In genomic region chr13:26719356-26719945, GRCh38 we compare ENCODE assay signal across 12 cellular contexts. TPM values are rescaled to one million over a fixed set of nuclear protein-coding genes. Genes with fewer than 3 reads are reported as not detected.
A peak's percentile ranks its signal among the peaks of the same experiment; 100 is the strongest.
DNase-seq lines count a peak whose midpoint lies in the region; ATAC-seq and TF ChIP-seq lines count a peak whose summit lies in the region.
"Had no signal": no experiment of that assay in that cellular context is flagged by ENCODE, and none has a peak within 500 bp of the region (broad histone marks: within the 10 kb centered on the region; RNA-seq: fewer than 3 reads in every experiment).

No MANE protein-coding gene starts in this region.

- H3K9me3 Mint-ChIP-seq in MCF 10A (ENCODE audit: unreplicated experiment) = no peaks in the 10 kb centered on the region
- no peaks in the 10 kb centered on the region for H3K9me3 Mint-ChIP-seq in stimulated activated effector memory CD8-positive, alpha-beta T cell treated with anti-CD3 and anti-CD28 coated beads, Interleukin-12 subunit alpha, Interleukin-12 subunit beta, amount 100 ng/mL, for 72 hours

- H3K27ac ChIP-seq in breast epithelium = no peak overlapping the region
- no peak overlapping the region for H3K27ac ChIP-seq in brain microvascular endothelial cell
- H3K27ac ChIP-seq: adrenal gland, vagina had no signal

- in situ Hi-C loops in brain microvascular endothelial cell (cut with HindIII; ENCODE audit: low pct_ligation_motif_present, low sequenced_read_pairs) = no loop called here

- H3K4me1 Mint-ChIP-seq in MCF 10A (ENCODE audit: insufficient read depth, unreplicated experiment) = no peaks in the 10 kb centered on the region
- H3K4me1 Mint-ChIP-seq in stimulated activated effector memory CD8-positive, alpha-beta T cell treated with anti-CD3 and anti-CD28 coated beads, Interleukin-12 subunit alpha, Interleukin-12 subunit beta, amount 100 ng/mL, for 72 hours = peaks cover 28% of the 10 kb centered on the region

- H3K36me3 Mint-ChIP-seq in MCF 10A (ENCODE audit: insufficient read depth, unreplicated experiment) = no peaks in the 10 kb centered on the region
- H3K36me3 Mint-ChIP-seq in stimulated activated effector memory CD8-positive, alpha-beta T cell treated with anti-CD3 and anti-CD28 coated beads, Interleukin-12 subunit alpha, Interleukin-12 subunit beta, amount 100 ng/mL, for 72 hours = no peaks in the 10 kb centered on the region

- TF ChIP-seq POLR2A in breast epithelium (IDR thresholded peaks at IDR 0.05) = no peak

- CTCF ChIA-PET in MCF 10A (lab: Yijun Ruan, JAX) = interaction anchor here (0.5 to 2.3 kb wide), 8 partner anchors 8 to 642 kb away, joined by 3 to 12 read pairs (median 4); no protein-coding TSS in a partner anchor
- CTCF ChIA-PET in GM10248 (lab: Yijun Ruan, JAX) = interaction anchor here (1.5 kb wide), 1 partner anchor 21 kb away, joined by 6 read pairs; no protein-coding TSS in a partner anchor

- intact Hi-C loops in MCF 10A (cut with micrococcal nuclease) = no loop called here
- intact Hi-C loops in breast epithelium (cut with DNase I; ENCODE audit: low total_unique reads) = no loop called here
- intact Hi-C loops in left cardiac atrium (cut with DNase I) = no loop called here

- ATAC-seq in stimulated activated effector memory CD8-positive, alpha-beta T cell treated with anti-CD3 and anti-CD28 coated beads, Interleukin-12 subunit alpha, Interleukin-12 subunit beta, amount 100 ng/mL, for 72 hours = no peak
- no peak for ATAC-seq in HG03025 (IDR thresholded peaks at IDR 0.05; ENCODE audit: low FRiP score, unreplicated experiment)
- ATAC-seq in left cardiac atrium = no peak

- no peak for TF ChIP-seq CTCF in MCF 10A (IDR thresholded peaks at IDR 0.05; ENCODE audit: unreplicated experiment)
- no peak for TF ChIP-seq CTCF in breast epithelium (IDR thresholded peaks at IDR 0.05)
- TF ChIP-seq CTCF in brain microvascular endothelial cell (IDR thresholded peaks at IDR 0.05; ENCODE audit: low read depth, low read length, missing control alignments) = peak; percentile 44
- no peak for TF ChIP-seq CTCF in GM10248 (IDR thresholded peaks at IDR 0.05; ENCODE audit: control extremely low read depth, extremely low read depth, low read depth, missing control alignments)

- no peak overlapping the region for H3K27ac Mint-ChIP-seq in MCF 10A (ENCODE audit: low read depth, unreplicated experiment)
- peak overlapping the region; percentile 35 for H3K27ac Mint-ChIP-seq in stimulated activated effector memory CD8-positive, alpha-beta T cell treated with anti-CD3 and anti-CD28 coated beads, Interleukin-12 subunit alpha, Interleukin-12 subunit beta, amount 100 ng/mL, for 72 hours
- H3K27ac Mint-ChIP-seq: B cell had no signal

- no peaks in the 10 kb centered on the region for H3K9me3 ChIP-seq in breast epithelium
- H3K9me3 ChIP-seq: adrenal gland, vagina had no signal

- no TSS peak for BruUV-seq in MCF 10A (replicated peaks; lab: Mats Ljungman, UMichigan)

- DNase-seq in MCF 10A (ENCODE audit: unreplicated experiment) (peak; percentile 15), breast epithelium (ENCODE audit: low spot score in 2 of 2) (no peak), NCI-H345 (lab: John Stamatoyannopoulos, UW) (peak; percentile 35), brain microvascular endothelial cell (no peak), left cardiac atrium (no peak), GM10248 (ENCODE audit: extremely low spot score) (no peak)
- DNase-seq in stimulated activated effector memory CD8-positive, alpha-beta T cell treated with anti-CD3 and anti-CD28 coated beads, Interleukin-12 subunit alpha, Interleukin-12 subunit beta, amount 100 ng/mL, for 72 hours (ENCODE audit: low spot score in 2 of 2) = peak in 1 of 2 donors; percentile 18
- DNase-seq: adrenal gland; stimulated activated CD4-positive, alpha-beta T cell treated with anti-CD3 and anti-CD28 coated beads, Interleukin-15, amount 100 ng/mL, for 24 hours had no signal

- H3K27me3 ChIP-seq in breast epithelium (peaks cover 0 to 3% of the 10 kb centered on the region in 2 donors), brain microvascular endothelial cell (replicated peaks) (no peaks in the 10 kb centered on the region)
- H3K27me3 ChIP-seq: adrenal gland, vagina had no signal

- H3K27me3 Mint-ChIP-seq in MCF 10A (ENCODE audit: insufficient read depth, unreplicated experiment) = peaks cover 50% of the 10 kb centered on the region

- H3K4me3 ChIP-seq in breast epithelium (no peak overlapping the region), brain microvascular endothelial cell (ENCODE audit: low read depth, low read length) (no peak overlapping the region)
- H3K4me3 ChIP-seq: adrenal gland, vagina had no signal

- POLR2A ChIA-PET in MCF 10A (lab: Yijun Ruan, JAX) (interaction anchor here (0.6 kb wide), 1 partner anchor 1913 kb away, joined by 3 read pairs; no protein-coding TSS in a partner anchor), GM10248 (lab: Yijun Ruan, JAX) (no interaction called here)

- H3K36me3 ChIP-seq in breast epithelium (no peaks in the 10 kb centered on the region), brain microvascular endothelial cell (replicated peaks) (no peaks in the 10 kb centered on the region)
- H3K36me3 ChIP-seq: adrenal gland, vagina had no signal

- H3K4me3 Mint-ChIP-seq in MCF 10A (ENCODE audit: unreplicated experiment) = no peak overlapping the region
- H3K4me3 Mint-ChIP-seq in stimulated activated effector memory CD8-positive, alpha-beta T cell treated with anti-CD3 and anti-CD28 coated beads, Interleukin-12 subunit alpha, Interleukin-12 subunit beta, amount 100 ng/mL, for 72 hours = no peak overlapping the region
- H3K4me3 Mint-ChIP-seq: B cell had no signal

- no peaks in the 10 kb centered on the region for H3K4me1 ChIP-seq in breast epithelium
- H3K4me1 ChIP-seq: adrenal gland, vagina had no signal

RNA-seq across cellular contexts. Expression of gene GPR12, which starts 41.1 kb away (rescaled TPM):
- not detected in 2 replicates for total RNA-seq in MCF 10A (2022)
- total RNA-seq in breast epithelium = 1 to 10 TPM in 1 of 3 donors, under 1 TPM in 2; 0.32 to 1.2 (median 0.33) TPM
- under 1 TPM; 0.08 to 0.18 TPM for total RNA-seq in left cardiac atrium
- total RNA-seq: adrenal gland, B cell, vagina had no signal

Comparison
In these comparisons a context has a peak if more than half of its experiments do, and no peak if none do; other contexts are left out.
1. DNase-seq: peak in MCF 10A (single experiment) and NCI-H345 (single experiment); none in breast epithelium (0 of 2), brain microvascular endothelial cell (single experiment), left cardiac atrium (single experiment) and GM10248 (single experiment).